Comparison of ENCODE assay signal across 25 cellular contexts in the genomic region with DNA sequence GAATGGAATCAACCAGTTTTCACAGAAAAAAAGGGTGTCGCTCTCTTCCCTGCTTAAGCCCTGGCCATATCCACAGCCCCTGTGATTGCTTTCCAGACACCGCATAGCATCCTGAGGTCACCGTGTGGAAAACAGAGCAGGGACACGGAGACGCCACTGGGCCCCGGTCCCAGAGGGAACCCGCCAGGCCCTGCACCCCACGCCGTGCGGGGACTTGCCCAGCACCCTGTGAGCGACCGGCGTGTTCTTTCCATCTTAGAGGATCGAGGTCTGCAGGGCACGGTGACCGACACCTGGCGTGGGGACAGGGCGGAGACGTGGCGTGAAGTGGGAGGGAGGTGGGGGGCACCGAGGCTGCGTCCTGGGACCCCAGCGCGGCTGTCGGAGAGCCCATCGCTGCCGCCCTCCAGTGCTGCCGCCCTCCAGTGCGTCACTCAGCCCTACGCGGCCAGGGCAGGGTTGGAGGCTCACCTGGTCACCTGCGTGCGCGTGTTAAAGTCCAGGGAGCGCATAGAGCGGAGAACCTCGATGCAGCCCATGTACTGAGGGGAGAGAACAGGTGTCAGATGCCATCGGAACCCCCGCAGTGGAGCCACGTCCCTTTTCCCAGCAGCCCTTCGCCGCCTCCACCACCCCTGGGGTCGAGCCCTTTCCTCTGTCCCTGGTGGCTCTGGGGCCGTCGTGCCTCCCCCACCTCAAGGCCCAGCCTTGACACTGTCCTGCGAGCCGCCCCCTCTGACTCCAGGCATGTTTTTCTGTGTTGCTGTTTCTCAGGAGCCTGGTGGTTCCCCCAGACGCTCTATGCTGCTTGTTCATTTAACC. TPM values are rescaled to one million over a fixed set of nuclear protein-coding genes. Genes with fewer than 3 reads are reported as not detected.
"Had no signal": no experiment of that assay in that cellular context is flagged by ENCODE, and none has a peak within 500 bp of the region (broad histone marks: within the 10 kb centered on the region; RNA-seq: fewer than 3 reads in every experiment).

No MANE protein-coding gene starts in this region.

- H3K27ac Mint-ChIP-seq: activated CD8-positive, alpha-beta T cell treated with anti-CD3 and anti-CD28 coated beads for 36 hours; activated naive CD4-positive, alpha-beta T cell treated with anti-CD3 and anti-CD28 coated beads, Interleukin-2, amount 10 ng/mL, durations not matched to agents 7 days and 5 days; activated naive CD8-positive, alpha-beta T cell treated with anti-CD3 and anti-CD28 coated beads for 36 hours; activated T-cell treated with anti-CD3 and anti-CD28 coated beads, Interleukin-2, amount 50 U/mL, for 72 hours; activated T-helper 2 cell treated with anti-CD3 and anti-CD28 coated beads, Interferon-gamma antibody, Interleukin-2, Interleukin-4, amounts not matched to agents 10 μg/mL and 5 μg/mL and 100 μg/mL, durations not matched to agents 14 hours and 24 hours and 36 hours; T-helper 1 cell treated with Interleukin-12 subunit alpha and Interleukin-12 subunit beta and Interleukin-4 antibody, amounts not matched to agents 30 μg/mL and 1 μg/mL, for 36 hours had no signal

- H3K36me3 Mint-ChIP-seq: activated naive CD4-positive, alpha-beta T cell treated with anti-CD3 and anti-CD28 coated beads, Interleukin-2, amount 10 ng/mL, durations not matched to agents 7 days and 5 days; activated naive CD8-positive, alpha-beta T cell treated with anti-CD3 and anti-CD28 coated beads for 36 hours had no signal

- H3K4me3 Mint-ChIP-seq: activated CD8-positive, alpha-beta T cell treated with anti-CD3 and anti-CD28 coated beads for 36 hours; activated naive CD4-positive, alpha-beta T cell treated with anti-CD3 and anti-CD28 coated beads, Interleukin-2, amount 10 ng/mL, durations not matched to agents 7 days and 5 days; activated naive CD8-positive, alpha-beta T cell treated with anti-CD3 and anti-CD28 coated beads for 36 hours; activated T-cell treated with anti-CD3 and anti-CD28 coated beads, Interleukin-2, amount 50 U/mL, for 72 hours; T-helper 1 cell treated with Interleukin-12 subunit alpha and Interleukin-12 subunit beta and Interleukin-4 antibody, amounts not matched to agents 30 μg/mL and 1 μg/mL, for 36 hours had no signal

- FAIRE-seq: bronchial epithelial cell, RCC 7860 had no signal

- H3K4me1 Mint-ChIP-seq: activated naive CD4-positive, alpha-beta T cell treated with anti-CD3 and anti-CD28 coated beads, Interleukin-2, amount 10 ng/mL, durations not matched to agents 7 days and 5 days; activated naive CD8-positive, alpha-beta T cell treated with anti-CD3 and anti-CD28 coated beads for 36 hours had no signal

- ATAC-seq: activated CD4-positive, CD25-positive, alpha-beta regulatory T cell treated with anti-CD3 and anti-CD28 coated beads, Interleukin-2, amount 50 U/mL, for 24 hours; activated CD8-positive, alpha-beta T cell treated with anti-CD3 and anti-CD28 coated beads for 36 hours; activated T-cell treated with anti-CD3 and anti-CD28 coated beads, Interleukin-2, amount 50 U/mL, for 72 hours; PC-3 had no signal

- DNase-seq: activated CD4-positive, alpha-beta T cell treated with anti-CD3 and anti-CD28 coated beads for 4 hours; activated CD8-positive, alpha-beta memory T cell treated with anti-CD3 and anti-CD28 coated beads, Interleukin-2, amount 50 U/mL, for 4 hours; activated CD8-positive, alpha-beta T cell treated with anti-CD3 and anti-CD28 coated beads for 36 hours; activated gamma-delta T cell treated with Interleukin-2 at 50 U/mL for 16 hours; activated naive CD4-positive, alpha-beta T cell treated with anti-CD3 and anti-CD28 coated beads, Interleukin-2, amount 10 ng/mL, durations not matched to agents 7 days and 5 days; activated naive CD8-positive, alpha-beta T cell treated with anti-CD3 and anti-CD28 coated beads for 36 hours; activated T-cell treated with anti-CD3 and anti-CD28 coated beads, Interleukin-2, amount 50 U/mL, for 72 hours; central memory CD4-positive, alpha-beta T cell; KG1; NCI-H1092; NCI-H1417; NCI-H1930; NCI-H2107; NCI-H2171 treated with DMSO at 0.1 percent for 48 hours; NCI-H345; NCI-H510A; NCI-H69; PC-3; SHP77 treated with DMSO at 0.1 percent for 48 hours had no signal

RNA-seq across cellular contexts. Expression of a gene that starts 20.2 kb away (rescaled TPM):
- total RNA-seq: activated T-helper 2 cell treated with anti-CD3 and anti-CD28 coated beads, Interferon-gamma antibody, Interleukin-2, Interleukin-4, amounts not matched to agents 10 μg/mL and 5 μg/mL and 100 μg/mL, durations not matched to agents 14 hours and 24 hours and 36 hours had no signal

RNA-seq across cellular contexts. Expression of a gene that starts 55.7 kb away (rescaled TPM):
- total RNA-seq: bronchial epithelial cell, SK-MEL-5 had no signal
